29 cellular contexts compared by ENCODE assay signal in genomic region chr5:64670277-64670676, GRCh38. TPM values are rescaled to one million over a fixed set of nuclear protein-coding genes. Genes with fewer than 3 reads are reported as not detected.
"Had no signal": no experiment of that assay in that cellular context is flagged by ENCODE, and none has a peak within 500 bp of the region (broad histone marks: within the 10 kb centered on the region; RNA-seq: fewer than 3 reads in every experiment).

No MANE protein-coding gene starts in this region.

- H3K27me3 ChIP-seq: stomach, suprapubic skin, testis, thyroid gland, tibial artery, tibial nerve, transverse colon, upper lobe of left lung, upper lobe of right lung, uterus, vagina had no signal

- H3K36me3 ChIP-seq: stomach, suprapubic skin, thoracic aorta, thyroid gland, tibial artery, tibial nerve, transverse colon, upper lobe of left lung, upper lobe of right lung, uterus, vagina had no signal

- H3K4me1 ChIP-seq: suprapubic skin, testis, thyroid gland, tibial artery, tibial nerve, transverse colon, upper lobe of left lung, upper lobe of right lung, uterus, vagina had no signal

- H3K27ac ChIP-seq: stomach, suprapubic skin, testis, thoracic aorta, thyroid gland, tibial artery, tibial nerve, transverse colon, upper lobe of left lung, upper lobe of right lung, uterus, vagina had no signal

- DNase-seq: stimulated activated CD4-positive, alpha-beta T cell treated with anti-CD3 and anti-CD28 coated beads, Interleukin-2, amount 100 ng/mL, for 48 hours; stimulated activated CD4-positive, alpha-beta T cell treated with anti-CD3 and anti-CD28 coated beads, Interleukin-4, amount 100 ng/mL, for 1 hour; stimulated activated CD4-positive, alpha-beta T cell treated with anti-CD3 and anti-CD28 coated beads, Interleukin-4, amount 100 ng/mL, for 24 hours; stimulated activated CD4-positive, alpha-beta T cell treated with anti-CD3 and anti-CD28 coated beads, Interleukin-4, amount 100 ng/mL, for 4 hours; stimulated activated CD8-positive, alpha-beta memory T cell treated with anti-CD3 and anti-CD28 coated beads, Interleukin-4, amount 100 ng/mL, for 48 hours; stimulated activated naive B cell treated with anti-CD40 and anti-IgM and Interleukin-4, amounts not matched to agents 10 μg/mL and 1 μg/mL and 100 μg/mL, for 72 hours; stimulated activated naive CD4-positive, alpha-beta T cell; stimulated activated naive CD4-positive, alpha-beta T cell treated with Interleukin-2 at 50 U/mL for 16 hours; stimulated activated naive CD8-positive, alpha-beta T cell treated with anti-CD3 and anti-CD28 coated beads, Interleukin-15, amount 100 ng/mL, for 72 hours; stimulated activated naive CD8-positive, alpha-beta T cell treated with anti-CD3 and anti-CD28 coated beads, Interleukin-15, Interleukin-2, amounts not matched to agents 100 U/mL and 50 U/mL, for 24 hours; stomach; substantia nigra; testis; thyroid gland; tibial artery; transverse colon; trophoblast cell; upper lobe of left lung; upper lobe of right lung; uterus had no signal

- H3K9me3 ChIP-seq: suprapubic skin, testis, thoracic aorta, thyroid gland, tibial artery, tibial nerve, transverse colon, upper lobe of left lung, upper lobe of right lung, uterus, vagina had no signal

- H3K4me3 ChIP-seq: stomach, suprapubic skin, testis, thoracic aorta, thyroid gland, tibial artery, tibial nerve, transverse colon, upper lobe of left lung, upper lobe of right lung, uterus, vagina had no signal

- ATAC-seq: stimulated activated effector memory CD8-positive, alpha-beta T cell treated with anti-CD3 and anti-CD28 coated beads, Interleukin-12 subunit alpha, Interleukin-12 subunit beta, amount 100 ng/mL, for 72 hours; stimulated activated memory B cell treated with anti-CD40 and anti-IgM and Interleukin-4, amounts not matched to agents 10 μg/mL and 1 μg/mL and 100 μg/mL, for 72 hours; stimulated activated naive B cell treated with anti-CD40 and anti-IgM and Interleukin-4, amounts not matched to agents 10 μg/mL and 1 μg/mL and 100 μg/mL, for 72 hours; stimulated activated naive CD8-positive, alpha-beta T cell treated with anti-CD3 and anti-CD28 coated beads, Interleukin-15, amount 100 ng/mL, for 72 hours; stimulated activated naive CD8-positive, alpha-beta T cell treated with anti-CD3 and anti-CD28 coated beads, Interleukin-15, Interleukin-2, amounts not matched to agents 100 U/mL and 50 U/mL, for 24 hours; upper lobe of right lung had no signal

RNA-seq across cellular contexts. Expression of gene SHISAL2B, which starts 20.0 kb away (rescaled TPM):
- total RNA-seq: stomach, subcutaneous adipose tissue, suprapubic skin, thoracic aorta, thyroid gland, tibial nerve, transverse colon, upper lobe of left lung, upper lobe of right lung, ureter, urinary bladder, uterus, vagina had no signal
